8 cellular contexts compared by ENCODE assay signal in genomic region chr20:50959543-50960126, GRCh38. TPM values are rescaled to one million over a fixed set of nuclear protein-coding genes. Genes with fewer than 3 reads are reported as not detected.
DNase-seq lines count a peak whose midpoint lies in the region; ATAC-seq lines count a peak whose summit lies in the region.

No MANE protein-coding gene starts in this region.

- peaks cover 48% of the 10 kb centered on the region for H3K4me1 Mint-ChIP-seq in activated CD4-positive, alpha-beta memory T cell treated with anti-CD3 and anti-CD28 coated beads for 36 hours (ENCODE audit: low read depth)

- CTCF ChIA-PET in activated CD4-positive, alpha-beta memory T cell treated with anti-CD3 and anti-CD28 coated beads for 36 hours (lab: Charles Lee) = interaction anchor here (3.0 to 4.9 kb wide), 2 partner anchors 29 to 165 kb away, joined by 39 read pairs; partner anchors contain the start of genes ADNP and BCAS4

- POLR2A ChIA-PET in activated CD4-positive, alpha-beta memory T cell treated with anti-CD3 and anti-CD28 coated beads for 36 hours (lab: Charles Lee) = interaction anchor here (0.6 kb wide), 1 partner anchor 105 kb away, joined by 3 read pairs; no protein-coding TSS in a partner anchor

- H3K36me3 ChIP-seq in HAP-1 (replicated peaks) (peaks cover 5% of the 10 kb centered on the region), iPS DF 6.9 (ENCODE audit: control insufficient read depth, insufficient read depth, low read length) (no peaks in the 10 kb centered on the region)

- H3K4me3 ChIP-seq in HAP-1 (peak overlapping the region; percentile 87), iPS DF 6.9 (ENCODE audit: low read length) (peak overlapping the region; percentile 99; the same call in 1 of the 2 replicates), skin epidermis (peak overlapping the region; percentile 73 to 95 (median 91))

- peak overlapping the region; percentile 91 for H3K4me3 Mint-ChIP-seq in activated CD4-positive, alpha-beta memory T cell treated with anti-CD3 and anti-CD28 coated beads for 36 hours

- H3K27me3 ChIP-seq in HAP-1 (ENCODE audit: low read depth) (no peaks in the 10 kb centered on the region), iPS DF 6.9 (ENCODE audit: control insufficient read depth, insufficient read depth, low read length) (no peaks in the 10 kb centered on the region)

- H3K27ac Mint-ChIP-seq in activated CD4-positive, alpha-beta memory T cell treated with anti-CD3 and anti-CD28 coated beads for 36 hours = peak overlapping the region; percentile 98

- no peak for ATAC-seq in HG03521 (IDR thresholded peaks at IDR 0.05; ENCODE audit: unreplicated experiment)

- DNase-seq in HAP-1 (ENCODE audit: low spot score in 2 of 2) = no peak
- DNase-seq in activated CD4-positive, alpha-beta memory T cell treated with anti-CD3 and anti-CD28 coated beads for 36 hours = no peak
- DNase-seq in iPS DF 6.9 (ENCODE audit: low read depth, low spot score) = no peak
- DNase-seq in stimulated activated CD4-positive, alpha-beta T cell treated with anti-CD3 and anti-CD28 coated beads, Interleukin-4, amount 100 ng/mL, for 1 hour = no peak
- DNase-seq in NCI-H187 (lab: John Stamatoyannopoulos, UW) = no peak
- no peak for DNase-seq in activated gamma-delta T cell (lab: John Stamatoyannopoulos, UW)

- H3K27ac ChIP-seq in iPS DF 6.9 (ENCODE audit: low read length) (no peak overlapping the region), skin epidermis (peak overlapping the region in 13 of 21 experiments; percentile 59 to 98 (median 95))

- in situ Hi-C loops in HAP-1 (cut with MboI; ENCODE audit: low sequenced_read_pairs) = no loop called here

- peaks cover 15% of the 10 kb centered on the region for H3K36me3 Mint-ChIP-seq in activated CD4-positive, alpha-beta memory T cell treated with anti-CD3 and anti-CD28 coated beads for 36 hours

- H3K9me3 ChIP-seq in HAP-1 (no peaks in the 10 kb centered on the region), iPS DF 6.9 (ENCODE audit: control insufficient read depth, insufficient read depth, low read length) (no peaks in the 10 kb centered on the region)

- no CpG with 5 or more reads among the region's 25 CpGs for WGBS in iPS DF 6.9 (ENCODE audit: insufficient coverage, insufficient read length)

- no peaks in the 10 kb centered on the region for H3K9me3 Mint-ChIP-seq in activated CD4-positive, alpha-beta memory T cell treated with anti-CD3 and anti-CD28 coated beads for 36 hours

- peaks cover 8% of the 10 kb centered on the region for H3K4me1 ChIP-seq in HAP-1
- no peaks in the 10 kb centered on the region for H3K4me1 ChIP-seq in iPS DF 6.9 (ENCODE audit: control insufficient read depth, insufficient read depth, low read length)

- H3K27me3 Mint-ChIP-seq in activated CD4-positive, alpha-beta memory T cell treated with anti-CD3 and anti-CD28 coated beads for 36 hours = no peaks in the 10 kb centered on the region

- intact Hi-C loops in activated CD4-positive, alpha-beta memory T cell treated with anti-CD3 and anti-CD28 coated beads for 36 hours (cut with micrococcal nuclease) = no loop called here

RNA-seq across cellular contexts. Expression of gene MOCS3, which starts 1.0 kb away (rescaled TPM):
- 1 to 10 TPM; 3.6 to 3.8 TPM for total RNA-seq in activated CD4-positive, alpha-beta memory T cell treated with anti-CD3 and anti-CD28 coated beads for 36 hours

RNA-seq across cellular contexts. Expression of gene DPM1, which starts 1.3 kb away (rescaled TPM):
- 10 to 100 TPM; 64.9 to 69.1 TPM for total RNA-seq in activated CD4-positive, alpha-beta memory T cell treated with anti-CD3 and anti-CD28 coated beads for 36 hours

RNA-seq across cellular contexts. Expression of gene ADNP, which starts 28.4 kb away (rescaled TPM):
- 10 to 100 TPM; 53.7 to 54.7 TPM for total RNA-seq in activated CD4-positive, alpha-beta memory T cell treated with anti-CD3 and anti-CD28 coated beads for 36 hours
